ENCODE assay signal across 8 cellular contexts in genomic region chr6:42745083-42745637, GRCh38. TPM values are rescaled to one million over a fixed set of nuclear protein-coding genes. Genes with fewer than 3 reads are reported as not detected.
A peak's percentile ranks its signal among the peaks of the same experiment; 100 is the strongest.
DNase-seq lines count a peak whose midpoint lies in the region; ATAC-seq and TF ChIP-seq lines count a peak whose summit lies in the region.

No MANE protein-coding gene starts in this region.

- peak overlapping the region; percentile 97 for H3K27ac Mint-ChIP-seq in stimulated activated effector memory CD8-positive, alpha-beta T cell treated with anti-CD3 and anti-CD28 coated beads, Interleukin-12 subunit alpha, Interleukin-12 subunit beta, amount 100 ng/mL, for 72 hours

- H3K36me3 ChIP-seq in Panc1 (ENCODE audit: control insufficient read depth, insufficient read depth, low read length) = no peaks in the 10 kb centered on the region; the same call in 1 of the 2 replicates
- no peaks in the 10 kb centered on the region for H3K36me3 ChIP-seq in mammary epithelial cell (ENCODE audit: insufficient read depth, low read length)

- H3K4me2 ChIP-seq in mammary epithelial cell (ENCODE audit: insufficient read depth, low read depth, low read length) = peak overlapping the region; percentile 96

- H3K27ac ChIP-seq in Panc1 (ENCODE audit: low read length) (peak overlapping the region; percentile 92), mammary epithelial cell (ENCODE audit: insufficient read depth, low read depth, low read length) (peak overlapping the region; percentile 76)

- peak overlapping the region; percentile 91 for H3K4me3 Mint-ChIP-seq in stimulated activated effector memory CD8-positive, alpha-beta T cell treated with anti-CD3 and anti-CD28 coated beads, Interleukin-12 subunit alpha, Interleukin-12 subunit beta, amount 100 ng/mL, for 72 hours

- no peaks in the 10 kb centered on the region for H4K20me1 ChIP-seq in mammary epithelial cell (ENCODE audit: insufficient read depth, low read length)

- H3K9me3 ChIP-seq in Panc1 (ENCODE audit: control insufficient read depth, insufficient read depth, low read depth, low read length) (no peaks in the 10 kb centered on the region), mammary epithelial cell (replicated peaks; ENCODE audit: insufficient read depth, low read length) (no peaks in the 10 kb centered on the region)

- H3K27me3 ChIP-seq in Panc1 (ENCODE audit: control insufficient read depth, insufficient read depth, low read length) (no peaks in the 10 kb centered on the region), mammary epithelial cell (ENCODE audit: insufficient read depth, low read length) (no peaks in the 10 kb centered on the region)

- WGBS in mammary epithelial cell (ENCODE audit: low coverage, missing lambda C conversion rate) = 4% methylated on average over 19 of the region's 29 CpGs

- peak; percentile 19 for DNase-seq in stimulated activated CD4-positive, alpha-beta T cell treated with anti-CD3 and anti-CD28 coated beads, Interleukin-1b, Interleukin-23, amount 100 ng/mL, for 48 hours
- no peak for DNase-seq in stimulated activated CD4-positive, alpha-beta T cell treated with anti-CD3 and anti-CD28 coated beads, Interleukin-4, amount 100 ng/mL, for 1 hour
- DNase-seq in Panc1 (ENCODE audit: low read depth, low spot score) (no peak), mammary epithelial cell (peak; percentile 29), left colon (peak in 1 of 2 donors; percentile 33), cortex of kidney (lab: John Stamatoyannopoulos, UW) (no peak)
- peak; percentile 8 to 64 for DNase-seq in stimulated activated effector memory CD8-positive, alpha-beta T cell treated with anti-CD3 and anti-CD28 coated beads, Interleukin-12 subunit alpha, Interleukin-12 subunit beta, amount 100 ng/mL, for 72 hours (ENCODE audit: low spot score in 2 of 2)

- intact Hi-C loops in Panc1 (cut with micrococcal nuclease; ENCODE audit: unreplicated experiment) (loop anchor here (5.0 to 10.0 kb wide), 2 partner anchors 132 to 400 kb away; partner anchors contain the start of gene RPL7L1), mammary epithelial cell (cut with micrococcal nuclease) (loop anchor here (5.0 to 10.0 kb wide), 3 partner anchors 52 to 290 kb away; partner anchors contain the start of genes TRERF1 and UBR2), left colon (cut with DNase I, micrococcal nuclease) (loop anchor here in 1 of 2 donors (5.0 kb wide), 1 partner anchor 132 kb away; the partner anchor contains the start of gene RPL7L1)

- peaks cover 23% of the 10 kb centered on the region for H3K79me2 ChIP-seq in mammary epithelial cell (ENCODE audit: insufficient read depth, low read length)

- ATAC-seq in Panc1 = no peak
- peak; percentile 12 for ATAC-seq in left colon
- no peak for ATAC-seq in stimulated activated effector memory CD8-positive, alpha-beta T cell treated with anti-CD3 and anti-CD28 coated beads, Interleukin-12 subunit alpha, Interleukin-12 subunit beta, amount 100 ng/mL, for 72 hours
- ATAC-seq in HG02885 (IDR thresholded peaks at IDR 0.05; ENCODE audit: poor library complexity, unreplicated experiment) = no peak

- H2AFZ ChIP-seq in mammary epithelial cell (ENCODE audit: low read depth, low read length) = peak overlapping the region; percentile 94

- POLR2A ChIA-PET in Panc1 (lab: Charles Lee) = interaction anchor here (0.7 to 2.3 kb wide), 5 partner anchors 27 to 136 kb away, joined by 3 to 37 read pairs (median 4); partner anchors contain the start of gene BICRAL

- H3K4me3 ChIP-seq in Panc1 (ENCODE audit: low read depth in 2 of 2, low read length in 2 of 2) (peak overlapping the region; percentile 88 to 98), mammary epithelial cell (replicated peaks in 1 of 3; ENCODE audit: insufficient read depth in 1 of 3, low read depth in 2 of 3, low read length in 3 of 3) (peak overlapping the region; percentile 79 to 96 (median 93))

- peaks cover 26% of the 10 kb centered on the region for H3K4me1 Mint-ChIP-seq in stimulated activated effector memory CD8-positive, alpha-beta T cell treated with anti-CD3 and anti-CD28 coated beads, Interleukin-12 subunit alpha, Interleukin-12 subunit beta, amount 100 ng/mL, for 72 hours

- in situ Hi-C loops in Panc1 (cut with HindIII; ENCODE audit: low pct_unique_long_range_greater_than_20kb, low sequenced_read_pairs) (loop anchor here (5.0 kb wide), 1 partner anchor 37 kb away; the partner anchor contains the start of gene BICRAL), mammary epithelial cell (cut with MboI; ENCODE audit: low sequenced_read_pairs in 2 of 2) (loop anchor here in 1 of 2 donors (5.0 to 25.0 kb wide), 2 partner anchors 37 to 117 kb away; partner anchors contain the start of gene BICRAL)

- BruUV-seq in Panc1 (replicated peaks; lab: Mats Ljungman, UMichigan) (no TSS peak), mammary epithelial cell (replicated peaks; lab: Mats Ljungman, UMichigan) (no TSS peak)

- peak overlapping the region; percentile 76 for H3K9ac ChIP-seq in mammary epithelial cell (ENCODE audit: insufficient read depth, low read length)

- TF ChIP-seq CTCF in Panc1 (IDR thresholded peaks at IDR 0.05) = no peak
- TF ChIP-seq CTCF in mammary epithelial cell (conservative IDR thresholded peaks at IDR 0.05 in 1 of 2, IDR thresholded peaks at IDR 0.05 in 1 of 2; ENCODE audit: extremely low read depth in 1 of 2, insufficient read depth in 1 of 2, low read depth in 1 of 2, low read length in 2 of 2) = no peak

- CTCF ChIA-PET in Panc1 (lab: Charles Lee) = no interaction called here
- CTCF ChIA-PET in mammary epithelial cell (lab: Charles Lee; ENCODE audit: low non-redundant PET) = no interaction called here

- H3K4me1 ChIP-seq in Panc1 (ENCODE audit: control insufficient read depth, insufficient read depth, low read length) = peaks cover 19% of the 10 kb centered on the region
- H3K4me1 ChIP-seq in mammary epithelial cell (ENCODE audit: insufficient read depth, low read length) = peaks cover 11% of the 10 kb centered on the region

- H3K36me3 Mint-ChIP-seq in stimulated activated effector memory CD8-positive, alpha-beta T cell treated with anti-CD3 and anti-CD28 coated beads, Interleukin-12 subunit alpha, Interleukin-12 subunit beta, amount 100 ng/mL, for 72 hours = peaks cover 24% of the 10 kb centered on the region

- no peaks in the 10 kb centered on the region for H3K9me3 Mint-ChIP-seq in stimulated activated effector memory CD8-positive, alpha-beta T cell treated with anti-CD3 and anti-CD28 coated beads, Interleukin-12 subunit alpha, Interleukin-12 subunit beta, amount 100 ng/mL, for 72 hours

- dilution Hi-C loops in mammary epithelial cell (cut with HindIII; ENCODE audit: low sequenced_read_pairs) = no loop called here

RNA-seq across cellular contexts. Expression of gene TBCC, which starts 0.7 kb away (rescaled TPM):
- 25.7 TPM for total RNA-seq in Panc1 (2021; ENCODE audit: unreplicated experiment)
- 20.6 TPM for polyA plus RNA-seq in Panc1 (2012; ENCODE audit: insufficient read length)
- 10 to 100 TPM; 13.5 to 27.8 TPM for total RNA-seq in mammary epithelial cell
- 15.4 TPM for polyA plus RNA-seq in mammary epithelial cell
- 25.6 TPM for polyA minus RNA-seq in mammary epithelial cell
- 10 to 100 TPM; 21.3 to 26.4 TPM for total RNA-seq in left colon

RNA-seq across cellular contexts. Expression of gene PRPH2, which starts 22.8 kb away (rescaled TPM):
- total RNA-seq in Panc1 (2021; ENCODE audit: unreplicated experiment) (not detected), mammary epithelial cell (under 1 TPM; 0.09 to 0.50 TPM), left colon (under 1 TPM; 0.40 to 0.67 TPM)
- not detected for polyA plus RNA-seq in Panc1 (2012; ENCODE audit: insufficient read length)
- not detected for polyA plus RNA-seq in mammary epithelial cell
- not detected for polyA minus RNA-seq in mammary epithelial cell

RNA-seq across cellular contexts. Expression of gene BICRAL, which starts 36.7 kb away (rescaled TPM):
- total RNA-seq in Panc1 (2021; ENCODE audit: unreplicated experiment) = 12.9 TPM
- polyA plus RNA-seq in Panc1 (2012; ENCODE audit: insufficient read length) = 6.6 TPM
- total RNA-seq in mammary epithelial cell = 1 to 10 TPM; 7.2 to 7.9 TPM
- 6.6 TPM for polyA plus RNA-seq in mammary epithelial cell
- polyA minus RNA-seq in mammary epithelial cell = 9.8 TPM
- 10 to 100 TPM; 20.2 to 20.5 TPM for total RNA-seq in left colon

Comparison
In these comparisons a context has a peak if more than half of its experiments do, and no peak if none do; other contexts are left out.
1. DNase-seq: peak in stimulated activated CD4-positive, alpha-beta T cell treated with anti-CD3 and anti-CD28 coated beads, Interleukin-1b, Interleukin-23, amount 100 ng/mL, for 48 hours (single experiment), mammary epithelial cell (single experiment) and stimulated activated effector memory CD8-positive, alpha-beta T cell treated with anti-CD3 and anti-CD28 coated beads, Interleukin-12 subunit alpha, Interleukin-12 subunit beta, amount 100 ng/mL, for 72 hours (2 of 2); none in stimulated activated CD4-positive, alpha-beta T cell treated with anti-CD3 and anti-CD28 coated beads, Interleukin-4, amount 100 ng/mL, for 1 hour (single experiment), Panc1 (single experiment) and cortex of kidney (single experiment).